Comparison of ENCODE assay signal across 8 cellular contexts in genomic region chr17:45149037-45149668, GRCh38. TPM values are rescaled to one million over a fixed set of nuclear protein-coding genes. Genes with fewer than 3 reads are reported as not detected.
DNase-seq lines count a peak whose midpoint lies in the region; ATAC-seq and TF ChIP-seq lines count a peak whose summit lies in the region.

No MANE protein-coding gene starts in this region.

- POLR2A ChIA-PET in Caco-2 (lab: Charles Lee) = interaction anchor here (0.5 to 7.0 kb wide), 31 partner anchors 9 to 373 kb away, joined by 3 to 279 read pairs (median 6); partner anchors contain the start of genes ACBD4, HEXIM2, MAP3K14 and NMT1
- POLR2A ChIA-PET in HCT116 (lab: Charles Lee) = interaction anchor here (0.7 to 7.3 kb wide), 37 partner anchors 9 to 354 kb away, joined by 3 to 258 read pairs (median 5); partner anchors contain the start of genes ACBD4, EFTUD2, HEXIM2 and PLCD3

- H3K27me3 ChIP-seq in Caco-2 (replicated peaks; ENCODE audit: control insufficient read depth, insufficient read depth, low read length) (no peaks in the 10 kb centered on the region), HCT116 (ENCODE audit: insufficient read depth, low read length) (no peaks in the 10 kb centered on the region), iPS-15b (ENCODE audit: control insufficient read depth, insufficient read depth, low read length) (no peaks in the 10 kb centered on the region), gastrocnemius medialis (no peaks in the 10 kb centered on the region)

- H3K36me3 Mint-ChIP-seq in Caco-2 (ENCODE audit: insufficient read depth, unreplicated experiment) = peaks cover 60% of the 10 kb centered on the region

- no peaks in the 10 kb centered on the region for H3K9me3 Mint-ChIP-seq in Caco-2 (ENCODE audit: unreplicated experiment)

- BruUV-seq in Caco-2 (replicated peaks; lab: Mats Ljungman, UMichigan) (no TSS peak), HCT116 (replicated peaks; lab: Mats Ljungman, UMichigan) (no TSS peak)

- CTCF ChIA-PET in Caco-2 (lab: Charles Lee) = interaction anchor here (0.6 to 8.2 kb wide), 25 partner anchors 11 to 963 kb away, joined by 3 to 230 read pairs (median 5); partner anchors contain the start of genes ACBD4, HEXIM2, NMT1 and TMUB2
- CTCF ChIA-PET in HCT116 (lab: Charles Lee) = interaction anchor here (0.7 to 10.2 kb wide), 15 partner anchors 9 to 229 kb away, joined by 3 to 131 read pairs (median 3); partner anchors contain the start of genes ACBD4 and HEXIM2

- in situ Hi-C loops in T47D (cut with HindIII; ENCODE audit: low pct_unique_long_range_greater_than_20kb, low sequenced_read_pairs) (no loop called here), gastrocnemius medialis (cut with MboI; ENCODE audit: low sequenced_read_pairs in 4 of 4) (loop anchor here in 1 of 4 donors (25.0 kb wide), 1 partner anchor 237 kb away; the partner anchor contains the start of gene GFAP)

- peak overlapping the region; percentile 99 for H3K4me3 Mint-ChIP-seq in Caco-2 (ENCODE audit: unreplicated experiment)

- no peak overlapping the region for H2AFZ ChIP-seq in HCT116 (ENCODE audit: low read depth, low read length, poor library complexity, severe bottlenecking)

- H3K36me3 ChIP-seq in Caco-2 (ENCODE audit: control insufficient read depth, insufficient read depth, low read length) = no peaks in the 10 kb centered on the region
- H3K36me3 ChIP-seq in HCT116 (ENCODE audit: control insufficient read depth in 1 of 2, insufficient read depth in 2 of 2, low read length in 2 of 2) = peaks cover 0 to 3% of the 10 kb centered on the region in 2 experiments; a peak in 1 of 4 replicates
- H3K36me3 ChIP-seq in iPS-15b (ENCODE audit: control insufficient read depth, insufficient read depth, low read length) = no peaks in the 10 kb centered on the region
- no peaks in the 10 kb centered on the region for H3K36me3 ChIP-seq in gastrocnemius medialis

- peak; percentile 78 for TF ChIP-seq RAD21 in HCT116 (IDR thresholded peaks at IDR 0.05; ENCODE audit: low read depth)

- TF ChIP-seq POLR2A in HCT116 (IDR thresholded peaks at IDR 0.05; ENCODE audit: borderline replicate concordance, extremely low read depth, insufficient read depth, insufficient read length) (peak; percentile 30), gastrocnemius medialis (IDR thresholded peaks at IDR 0.05) (peak; percentile 26 to 50)

- RAD21 ChIA-PET in HCT116 (lab: Charles Lee; ENCODE audit: low non-redundant PET in 1 of 2, low total read pairs in 2 of 2, uncharacterized antibody in 2 of 2, unreplicated experiment in 2 of 2) = interaction anchor here (0.9 to 3.2 kb wide), 5 partner anchors 12 to 48 kb away, joined by 3 to 20 read pairs (median 6); partner anchors contain the start of genes ACBD4 (in 1 of the 2) and HEXIM2 (in 1 of the 2)

- H3K4me1 ChIP-seq in Caco-2 (peaks cover 17% of the 10 kb centered on the region), HCT116 (ENCODE audit: control insufficient read depth in 1 of 2, insufficient read depth in 2 of 2, low read length in 2 of 2) (peaks cover 21 to 37% of the 10 kb centered on the region in 2 experiments), iPS-15b (ENCODE audit: control insufficient read depth, insufficient read depth, low read length) (no peaks in the 10 kb centered on the region), gastrocnemius medialis (peaks cover 31 to 48% of the 10 kb centered on the region in 2 donors)

- H3K4me1 Mint-ChIP-seq in Caco-2 (ENCODE audit: low read depth, unreplicated experiment) = peaks cover 15% of the 10 kb centered on the region

- no peaks in the 10 kb centered on the region for H3K9me3 ChIP-seq in Caco-2
- H3K9me3 ChIP-seq in HCT116 (ENCODE audit: control insufficient read depth in 1 of 2, insufficient read depth in 1 of 2, low read depth in 1 of 2, low read length in 2 of 2) = no peaks in the 10 kb centered on the region
- no peaks in the 10 kb centered on the region for H3K9me3 ChIP-seq in iPS-15b (ENCODE audit: control insufficient read depth, insufficient read depth, low read length)
- H3K9me3 ChIP-seq in gastrocnemius medialis = no peaks in the 10 kb centered on the region

- H4K20me1 ChIP-seq in HCT116 (ENCODE audit: insufficient read depth) = peaks cover 14% of the 10 kb centered on the region; the same call in 1 of the 2 replicates

- peaks cover 4% of the 10 kb centered on the region for H3K27me3 Mint-ChIP-seq in Caco-2 (ENCODE audit: insufficient read depth, unreplicated experiment)

- peak overlapping the region; percentile 70 for H3K4me3 ChIP-seq in Caco-2 (ENCODE audit: low read depth, low read length)
- H3K4me3 ChIP-seq in HCT116 (replicated peaks in 1 of 2; ENCODE audit: low read depth in 1 of 2, low read length in 2 of 2) = peak overlapping the region; percentile 95 to 96
- H3K4me3 ChIP-seq in iPS-15b (ENCODE audit: low read depth, low read length) = peak overlapping the region; percentile 72
- peak overlapping the region; percentile 77 to 85 (median 80) for H3K4me3 ChIP-seq in gastrocnemius medialis

- H3K4me2 ChIP-seq in HCT116 (ENCODE audit: low read length) = peak overlapping the region; percentile 92

- peak; percentile 94 to 95 for DNase-seq in Caco-2
- peak; percentile 64 for DNase-seq in HCT116 (ENCODE audit: low read depth, low spot score)
- DNase-seq in NCI-H2171 treated with DMSO at 0.1 percent for 48 hours (lab: John Stamatoyannopoulos, UW) = peak; percentile 59
- DNase-seq in T47D (ENCODE audit: low read depth in 1 of 2, low spot score in 1 of 2) = peak; percentile 76 to 93
- DNase-seq in gastrocnemius medialis = peak; percentile 81 to 90
- no peak for DNase-seq in GM19240 (ENCODE audit: insufficient read length, low spot score)

- H3K79me2 ChIP-seq in HCT116 (ENCODE audit: insufficient read depth, low read length) = peaks cover 34% of the 10 kb centered on the region

- ATAC-seq in HCT116 (peak; percentile 39), gastrocnemius medialis (peak; percentile 43 to 47)

- intact Hi-C loops in Caco-2 (cut with micrococcal nuclease; ENCODE audit: unreplicated experiment) (loop anchor here (5.0 kb wide), 1 partner anchor 223 kb away; no protein-coding TSS in a partner anchor), HCT116 (cut with micrococcal nuclease) (loop anchor here (2.0 to 5.0 kb wide), 2 partner anchors 24 to 278 kb away; no protein-coding TSS in a partner anchor), gastrocnemius medialis (cut with DNase I; ENCODE audit: low total_unique reads) (loop anchor here (1.0 to 5.0 kb wide), 3 partner anchors 14 to 1043 kb away; partner anchors contain the start of genes ACBD4 and KANSL1)

- TF ChIP-seq CTCF in Caco-2 (IDR thresholded peaks at IDR 0.05; ENCODE audit: insufficient read depth in 1 of 2, low read depth in 1 of 2, low read length in 1 of 2, severe bottlenecking in 1 of 2, unreplicated experiment in 1 of 2) = peak; percentile 79 to 97
- TF ChIP-seq CTCF in HCT116 (IDR thresholded peaks at IDR 0.05 in 2 of 3, conservative IDR thresholded peaks at IDR 0.05 in 1 of 3; ENCODE audit: borderline replicate concordance in 1 of 3, insufficient read depth in 1 of 3, low read depth in 2 of 3, low read length in 2 of 3) = peak; percentile 78 to 97 (median 89)
- TF ChIP-seq CTCF in VCaP (conservative IDR thresholded peaks at IDR 0.05) = peak; percentile 91
- TF ChIP-seq CTCF in gastrocnemius medialis (IDR thresholded peaks at IDR 0.05 in 4 of 5, conservative IDR thresholded peaks at IDR 0.05 in 1 of 5) = peak; percentile 61 to 94 (median 87)

- H3K27ac ChIP-seq in HCT116 (ENCODE audit: low read depth, low read length) (peak overlapping the region; percentile 94), VCaP (peak overlapping the region; percentile 99), gastrocnemius medialis (peak overlapping the region; percentile 90 to 98 (median 96))

- H3K27ac Mint-ChIP-seq in Caco-2 (ENCODE audit: unreplicated experiment) = peak overlapping the region; percentile 94

- no peaks in the 10 kb centered on the region for H3K9me2 ChIP-seq in HCT116 (ENCODE audit: insufficient read depth)

- H3K9ac ChIP-seq in HCT116 (ENCODE audit: low read length) = peak overlapping the region; percentile 89
- peak overlapping the region; percentile 81 for H3K9ac ChIP-seq in iPS-15b (ENCODE audit: low read depth, low read length)

TF ChIP-seq in HCT116, 20 proteins besides CTCF, POLR2A, EP300 and RAD21:
- TF ChIP-seq EZH2 (IDR thresholded peaks at IDR 0.05) = no peak
- no peak for TF ChIP-seq ELF1 (IDR thresholded peaks at IDR 0.05; ENCODE audit: borderline replicate concordance, low read depth)
- no peak for TF ChIP-seq ZNF274 (IDR thresholded peaks at IDR 0.05; ENCODE audit: low read depth, low read length)
- TF ChIP-seq CEBPB (IDR thresholded peaks at IDR 0.05; ENCODE audit: low read depth) = no peak
- no peak for TF ChIP-seq TCF7L2 (IDR thresholded peaks at IDR 0.05; ENCODE audit: borderline replicate concordance, extremely low read depth, insufficient read depth, insufficient read length)
- peak; percentile 51 for TF ChIP-seq YY1 (IDR thresholded peaks at IDR 0.05; ENCODE audit: extremely low read depth, insufficient replicate concordance, low read depth, low read length)
- no peak for TF ChIP-seq CBX3 (IDR thresholded peaks at IDR 0.05; ENCODE audit: low read depth)

RNA-seq across cellular contexts. Expression of gene HEXIM1, which starts 0.9 kb away (rescaled TPM):
- total RNA-seq in Caco-2 (2022) = 71.0 and 78.0 TPM in 2 replicates
- 58.0 TPM for total RNA-seq in HCT116 (2021; ENCODE audit: unreplicated experiment)
- polyA plus RNA-seq in HCT116 (2012) = 29.6 and 33.0 TPM in 2 replicates
- 10 to 100 TPM; 26.3 to 79.6 (median 36.9) TPM for total RNA-seq in gastrocnemius medialis

RNA-seq across cellular contexts. Expression of gene HEXIM2, which starts 12.5 kb away (rescaled TPM):
- total RNA-seq in Caco-2 (2022) = 12.7 and 13.6 TPM in 2 replicates
- 13.5 TPM for total RNA-seq in HCT116 (2021; ENCODE audit: unreplicated experiment)
- 14.1 and 18.1 TPM in 2 replicates for polyA plus RNA-seq in HCT116 (2012)
- 10 to 100 TPM; 31.4 to 70.8 (median 64.9) TPM for total RNA-seq in gastrocnemius medialis

RNA-seq across cellular contexts. Expression of gene ACBD4, which starts 13.7 kb away (rescaled TPM):
- 21.2 and 21.6 TPM in 2 replicates for total RNA-seq in Caco-2 (2022)
- total RNA-seq in HCT116 (2021; ENCODE audit: unreplicated experiment) = 13.6 TPM
- polyA plus RNA-seq in HCT116 (2012) = 6.1 and 9.5 TPM in 2 replicates
- total RNA-seq in gastrocnemius medialis = 1 to 10 TPM; 2.2 to 3.2 (median 2.5) TPM

RNA-seq across cellular contexts. Expression of gene PLCD3, which starts 16.8 kb away (rescaled TPM):
- 74.3 and 88.5 TPM in 2 replicates for total RNA-seq in Caco-2 (2022)
- 197 TPM for total RNA-seq in HCT116 (2021; ENCODE audit: unreplicated experiment)
- polyA plus RNA-seq in HCT116 (2012) = 109 and 122 TPM in 2 replicates
- total RNA-seq in gastrocnemius medialis = 100 to 1,000 TPM in 1 of 4 donors, 10 to 100 TPM in 3; 38.6 to 186 (median 75.1) TPM
